Comparison of ENCODE assay signal across 20 cellular contexts in genomic region chr3:111906667-111907066, GRCh38. TPM values are rescaled to one million over a fixed set of nuclear protein-coding genes. Genes with fewer than 3 reads are reported as not detected.
DNase-seq lines count a peak whose midpoint lies in the region; ATAC-seq and TF ChIP-seq lines count a peak whose summit lies in the region.
"Had no signal": no experiment of that assay in that cellular context is flagged by ENCODE, and none has a peak within 500 bp of the region (broad histone marks: within the 10 kb centered on the region; RNA-seq: fewer than 3 reads in every experiment).

No MANE protein-coding gene starts in this region.

- intact Hi-C loops in gastrocnemius medialis (cut with DNase I; ENCODE audit: low total_unique reads), result no loop called here
- intact Hi-C loops in activated T-helper 2 cell treated with anti-CD3 and anti-CD28 coated beads, Interferon-gamma antibody, Interleukin-2, Interleukin-4, amounts not matched to agents 10 μg/mL and 5 μg/mL and 100 μg/mL, durations not matched to agents 14 hours and 24 hours and 36 hours (cut with micrococcal nuclease), result no loop called here

- no peak overlapping the region for H3K4me3 ChIP-seq in choroid plexus epithelial cell (ENCODE audit: low read depth, low read length)
- H3K4me3 ChIP-seq in gastrocnemius medialis, result no peak overlapping the region
- H3K4me3 ChIP-seq: right atrium auricular region had no signal

- H3K4me1 ChIP-seq in gastrocnemius medialis, result peaks cover 4 to 9% of the 10 kb centered on the region in 2 donors

- CTCF ChIA-PET in T-cell (lab: Charles Lee), result no interaction called here

- peaks cover 3 to 7% (median 5%) of the 10 kb centered on the region in 3 donors for H3K4me1 Mint-ChIP-seq in T-cell
- peaks cover 6% of the 10 kb centered on the region for H3K4me1 Mint-ChIP-seq in activated T-helper 2 cell treated with anti-CD3 and anti-CD28 coated beads, Interferon-gamma antibody, Interleukin-2, Interleukin-4, amounts not matched to agents 10 μg/mL and 5 μg/mL and 100 μg/mL, durations not matched to agents 14 hours and 24 hours and 36 hours (ENCODE audit: low read depth)
- H3K4me1 Mint-ChIP-seq: stimulated activated memory B cell treated with anti-CD40 and anti-IgM and Interleukin-4, amounts not matched to agents 10 μg/mL and 1 μg/mL and 100 μg/mL, for 72 hours had no signal

- H3K4me3 Mint-ChIP-seq in T-cell, result no peak overlapping the region
- H3K4me3 Mint-ChIP-seq in activated T-helper 2 cell treated with anti-CD3 and anti-CD28 coated beads, Interferon-gamma antibody, Interleukin-2, Interleukin-4, amounts not matched to agents 10 μg/mL and 5 μg/mL and 100 μg/mL, durations not matched to agents 14 hours and 24 hours and 36 hours (ENCODE audit: low read depth), result no peak overlapping the region
- H3K4me3 Mint-ChIP-seq: activated naive CD8-positive, alpha-beta T cell treated with anti-CD3 and anti-CD28 coated beads for 36 hours; CD4-positive, alpha-beta memory T cell; stimulated activated memory B cell treated with anti-CD40 and anti-IgM and Interleukin-4, amounts not matched to agents 10 μg/mL and 1 μg/mL and 100 μg/mL, for 72 hours had no signal

- peaks cover 0 to 2% of the 10 kb centered on the region in 2 donors for H3K27me3 Mint-ChIP-seq in T-cell
- peaks cover 10% of the 10 kb centered on the region for H3K27me3 Mint-ChIP-seq in activated T-helper 2 cell treated with anti-CD3 and anti-CD28 coated beads, Interferon-gamma antibody, Interleukin-2, Interleukin-4, amounts not matched to agents 10 μg/mL and 5 μg/mL and 100 μg/mL, durations not matched to agents 14 hours and 24 hours and 36 hours (ENCODE audit: low read depth)
- H3K27me3 Mint-ChIP-seq: activated naive CD8-positive, alpha-beta T cell treated with anti-CD3 and anti-CD28 coated beads for 36 hours; CD4-positive, alpha-beta memory T cell; stimulated activated memory B cell treated with anti-CD40 and anti-IgM and Interleukin-4, amounts not matched to agents 10 μg/mL and 1 μg/mL and 100 μg/mL, for 72 hours had no signal

- DNase-seq in Daoy (ENCODE audit: low read depth), result peak; percentile 67
- peak; percentile 57 for DNase-seq in M059J (ENCODE audit: low read depth)
- peak; percentile 24 for DNase-seq in choroid plexus epithelial cell (ENCODE audit: low read depth)
- DNase-seq in non-pigmented ciliary epithelial cell (ENCODE audit: low read depth), result peak; percentile 53
- no peak for DNase-seq in gastrocnemius medialis
- DNase-seq in T-cell, result no peak
- no peak for DNase-seq in NOMO-1 treated with DMSO at 0.1 percent for 48 hours (lab: John Stamatoyannopoulos, UW; ENCODE audit: unreplicated experiment)
- no peak for DNase-seq in activated T-helper 2 cell treated with anti-CD3 and anti-CD28 coated beads, Interferon-gamma antibody, Interleukin-2, Interleukin-4, amounts not matched to agents 10 μg/mL and 5 μg/mL and 100 μg/mL, durations not matched to agents 14 hours and 24 hours and 36 hours (ENCODE audit: low spot score)
- DNase-seq: activated CD4-positive, alpha-beta T cell treated with anti-CD3 and anti-CD28 coated beads for 1 hour; activated naive CD8-positive, alpha-beta T cell treated with anti-CD3 and anti-CD28 coated beads for 36 hours; brain microvascular endothelial cell; CD4-positive, alpha-beta memory T cell; cortex of kidney; DMS53; left ventricle myocardium superior; NCI-H1417 treated with DMSO at 0.1 percent for 48 hours; NCI-H774 had no signal

- no peak overlapping the region for H3K27ac ChIP-seq in gastrocnemius medialis
- H3K27ac ChIP-seq: brain microvascular endothelial cell, neutrophil, right atrium auricular region had no signal

- no peaks in the 10 kb centered on the region for H3K27me3 ChIP-seq in gastrocnemius medialis
- H3K27me3 ChIP-seq: brain microvascular endothelial cell, neutrophil, right atrium auricular region had no signal

- in situ Hi-C loops in gastrocnemius medialis (cut with MboI; ENCODE audit: low sequenced_read_pairs in 4 of 4), result no loop called here

- POLR2A ChIA-PET in T-cell (lab: Charles Lee), result no interaction called here

- TF ChIP-seq CTCF in choroid plexus epithelial cell (conservative IDR thresholded peaks at IDR 0.05; ENCODE audit: low read depth, low read length) (no peak), gastrocnemius medialis (IDR thresholded peaks at IDR 0.05 in 4 of 5, conservative IDR thresholded peaks at IDR 0.05 in 1 of 5) (no peak)

- no peaks in the 10 kb centered on the region for H3K36me3 ChIP-seq in gastrocnemius medialis
- H3K36me3 ChIP-seq: neutrophil, right atrium auricular region had no signal

- H3K36me3 Mint-ChIP-seq in T-cell, result no peaks in the 10 kb centered on the region
- no peaks in the 10 kb centered on the region for H3K36me3 Mint-ChIP-seq in activated T-helper 2 cell treated with anti-CD3 and anti-CD28 coated beads, Interferon-gamma antibody, Interleukin-2, Interleukin-4, amounts not matched to agents 10 μg/mL and 5 μg/mL and 100 μg/mL, durations not matched to agents 14 hours and 24 hours and 36 hours (ENCODE audit: low read depth)
- H3K36me3 Mint-ChIP-seq: activated naive CD8-positive, alpha-beta T cell treated with anti-CD3 and anti-CD28 coated beads for 36 hours; stimulated activated memory B cell treated with anti-CD40 and anti-IgM and Interleukin-4, amounts not matched to agents 10 μg/mL and 1 μg/mL and 100 μg/mL, for 72 hours had no signal

- no peak overlapping the region for H3K27ac Mint-ChIP-seq in T-cell
- no peak overlapping the region for H3K27ac Mint-ChIP-seq in activated T-helper 2 cell treated with anti-CD3 and anti-CD28 coated beads, Interferon-gamma antibody, Interleukin-2, Interleukin-4, amounts not matched to agents 10 μg/mL and 5 μg/mL and 100 μg/mL, durations not matched to agents 14 hours and 24 hours and 36 hours
- H3K27ac Mint-ChIP-seq: activated naive CD8-positive, alpha-beta T cell treated with anti-CD3 and anti-CD28 coated beads for 36 hours; stimulated activated memory B cell treated with anti-CD40 and anti-IgM and Interleukin-4, amounts not matched to agents 10 μg/mL and 1 μg/mL and 100 μg/mL, for 72 hours had no signal

- no peak for ATAC-seq in gastrocnemius medialis
- ATAC-seq in T-cell (replicated peaks in 1 of 4), result no peak
- ATAC-seq: left ventricle myocardium superior; stimulated activated memory B cell treated with anti-CD40 and anti-IgM and Interleukin-4, amounts not matched to agents 10 μg/mL and 1 μg/mL and 100 μg/mL, for 72 hours had no signal

- TF ChIP-seq POLR2A in gastrocnemius medialis (IDR thresholded peaks at IDR 0.05), result no peak

- no peaks in the 10 kb centered on the region for H3K9me3 Mint-ChIP-seq in T-cell
- no peaks in the 10 kb centered on the region for H3K9me3 Mint-ChIP-seq in activated T-helper 2 cell treated with anti-CD3 and anti-CD28 coated beads, Interferon-gamma antibody, Interleukin-2, Interleukin-4, amounts not matched to agents 10 μg/mL and 5 μg/mL and 100 μg/mL, durations not matched to agents 14 hours and 24 hours and 36 hours
- H3K9me3 Mint-ChIP-seq: activated naive CD8-positive, alpha-beta T cell treated with anti-CD3 and anti-CD28 coated beads for 36 hours; CD4-positive, alpha-beta memory T cell; stimulated activated memory B cell treated with anti-CD40 and anti-IgM and Interleukin-4, amounts not matched to agents 10 μg/mL and 1 μg/mL and 100 μg/mL, for 72 hours had no signal

- no peaks in the 10 kb centered on the region for H3K9me3 ChIP-seq in gastrocnemius medialis
- H3K9me3 ChIP-seq: neutrophil, right atrium auricular region had no signal

RNA-seq across cellular contexts. Expression of gene PHLDB2, which starts 47.6 kb away (rescaled TPM):
- total RNA-seq in Daoy (2014; rRNA removed; shearing (Covaris generic)), result 73.2 and 79.5 TPM in 2 replicates
- 63.7 and 89.3 TPM in 2 replicates for total RNA-seq in M059J (2014; rRNA removed; shearing (Covaris generic))
- total RNA-seq in gastrocnemius medialis, result 1 to 10 TPM; 3.0 to 7.2 (median 4.0) TPM
- 10 to 100 TPM in 1 of 5 donors, 1 to 10 TPM in 4; 2.0 to 12.1 (median 3.9) TPM for total RNA-seq in T-cell
- total RNA-seq in activated T-helper 2 cell treated with anti-CD3 and anti-CD28 coated beads, Interferon-gamma antibody, Interleukin-2, Interleukin-4, amounts not matched to agents 10 μg/mL and 5 μg/mL and 100 μg/mL, durations not matched to agents 14 hours and 24 hours and 36 hours, result 0.80 and 0.94 TPM in 2 replicates

Comparison
In these comparisons a context has a peak if more than half of its experiments do, and no peak if none do; other contexts are left out.
1. DNase-seq: peak in Daoy (single experiment), M059J (single experiment), choroid plexus epithelial cell (single experiment) and non-pigmented ciliary epithelial cell (single experiment); none in gastrocnemius medialis (0 of 2), T-cell (0 of 34), NOMO-1 treated with DMSO at 0.1 percent for 48 hours (single experiment) and activated T-helper 2 cell treated with anti-CD3 and anti-CD28 coated beads, Interferon-gamma antibody, Interleukin-2, Interleukin-4, amounts not matched to agents 10 μg/mL and 5 μg/mL and 100 μg/mL, durations not matched to agents 14 hours and 24 hours and 36 hours (single experiment).